Comparison of ENCODE assay signal across 1 cellular context in the genomic region with DNA sequence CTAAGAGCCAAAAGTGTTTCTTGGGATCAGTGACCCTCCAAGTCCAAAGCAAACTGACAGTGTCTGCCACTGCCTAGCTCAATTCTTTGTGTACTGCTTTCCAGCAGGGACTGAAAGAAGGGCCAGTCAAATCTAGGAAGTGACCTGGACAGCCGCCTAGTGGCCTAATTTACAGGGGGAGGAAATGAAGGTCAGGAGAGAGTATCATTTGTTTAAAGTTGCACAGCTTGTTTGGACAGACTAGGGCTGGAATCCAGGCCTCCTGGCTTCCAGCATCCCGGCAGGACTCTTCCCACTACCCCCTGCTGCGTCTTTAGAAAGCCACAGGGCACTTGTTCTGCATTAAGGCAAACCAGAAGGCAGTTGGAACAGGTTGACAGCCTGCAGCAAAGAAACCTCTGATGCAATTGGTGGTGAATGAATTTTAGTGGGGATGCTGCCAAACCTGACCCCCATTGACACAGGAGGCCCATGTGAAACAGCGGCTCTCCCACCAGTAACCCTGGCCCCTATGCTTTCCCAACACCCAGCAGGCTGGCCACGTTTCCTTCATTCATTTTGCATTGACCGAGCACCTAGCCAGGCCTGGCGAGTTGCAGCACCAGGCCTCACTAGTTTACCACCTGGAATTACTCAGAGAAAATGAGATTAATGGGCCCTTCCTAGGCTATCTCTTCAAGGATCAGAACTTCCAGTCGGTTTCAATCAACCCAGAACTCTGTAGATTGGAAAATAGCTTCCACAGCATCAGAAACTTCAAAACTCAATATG.
TF ChIP-seq lines count a peak whose summit lies in the region.

No MANE protein-coding gene starts in this region.

TF ChIP-seq in GM12878, 131 proteins besides CTCF, POLR2A, EP300 and RAD21:
- TF ChIP-seq, protein P1, sequence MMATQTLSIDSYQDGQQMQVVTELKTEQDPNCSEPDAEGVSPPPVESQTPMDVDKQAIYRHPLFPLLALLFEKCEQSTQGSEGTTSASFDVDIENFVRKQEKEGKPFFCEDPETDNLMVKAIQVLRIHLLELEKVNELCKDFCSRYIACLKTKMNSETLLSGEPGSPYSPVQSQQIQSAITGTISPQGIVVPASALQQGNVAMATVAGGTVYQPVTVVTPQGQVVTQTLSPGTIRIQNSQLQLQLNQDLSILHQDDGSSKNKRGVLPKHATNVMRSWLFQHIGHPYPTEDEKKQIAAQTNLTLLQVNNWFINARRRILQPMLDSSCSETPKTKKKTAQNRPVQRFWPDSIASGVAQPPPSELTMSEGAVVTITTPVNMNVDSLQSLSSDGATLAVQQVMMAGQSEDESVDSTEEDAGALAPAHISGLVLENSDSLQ (IDR thresholded peaks at IDR 0.05), result no peak
